Comparison of ENCODE assay signal across 20 cellular contexts in the genomic region with DNA sequence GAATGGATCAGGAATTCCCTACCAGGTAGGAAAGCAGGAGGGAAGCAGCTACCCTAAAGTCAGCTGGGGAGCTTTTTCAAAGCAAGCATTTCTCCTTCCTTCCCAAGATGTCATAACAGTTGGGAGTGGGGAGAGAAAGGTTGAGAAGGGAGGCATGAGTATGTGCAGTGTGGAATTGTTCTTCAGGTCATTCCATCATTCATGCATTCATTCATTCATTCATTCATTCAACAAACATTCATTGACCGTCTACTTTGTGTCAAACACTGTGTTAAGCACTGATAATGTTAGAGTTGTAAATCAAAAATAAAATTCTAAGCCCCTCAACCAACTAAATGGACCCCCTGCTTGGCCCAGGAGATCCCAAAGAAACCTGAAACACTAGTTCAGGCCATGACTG. TPM values are rescaled to one million over a fixed set of nuclear protein-coding genes. Genes with fewer than 3 reads are reported as not detected.
A peak's percentile ranks its signal among the peaks of the same experiment; 100 is the strongest.
DNase-seq lines count a peak whose midpoint lies in the region; ATAC-seq, FAIRE-seq and TF ChIP-seq lines count a peak whose summit lies in the region.
"Had no signal": no experiment of that assay in that cellular context is flagged by ENCODE, and none has a peak within 500 bp of the region (broad histone marks: within the 10 kb centered on the region; RNA-seq: fewer than 3 reads in every experiment).

No MANE protein-coding gene starts in this region.

- intact Hi-C loops in HepG2 (cut with micrococcal nuclease; ENCODE audit: unreplicated experiment), result loop anchor here (5.0 kb wide), 1 partner anchor 60 kb away; no protein-coding TSS in a partner anchor
- intact Hi-C loops in right lobe of liver (cut with DNase I), result no loop called here
- intact Hi-C loops in K562 (cut with micrococcal nuclease), result loop anchor here (2.0 kb wide), 1 partner anchor 53 kb away; no protein-coding TSS in a partner anchor

- H4K20me1 ChIP-seq in HepG2 (ENCODE audit: insufficient read depth, low read length) (no peaks in the 10 kb centered on the region), K562 (replicated peaks; ENCODE audit: control insufficient read depth, insufficient read depth, low read length) (no peaks in the 10 kb centered on the region), GM23248 (ENCODE audit: insufficient read depth) (no peaks in the 10 kb centered on the region)
- H4K20me1 ChIP-seq: BLaER1 had no signal

- H3K9ac ChIP-seq in HepG2 (ENCODE audit: insufficient read depth, low read depth, low read length) (no peak overlapping the region), K562 (ENCODE audit: insufficient read depth in 1 of 2, low read depth in 2 of 2, low read length in 2 of 2) (no peak overlapping the region), GM23248 (no peak overlapping the region)
- H3K9ac ChIP-seq: BLaER1 had no signal

- POLR2A ChIA-PET in HepG2 (lab: Yijun Ruan, JAX) (no interaction called here), K562 (lab: Yijun Ruan, JAX) (interaction anchor here (0.5 to 1.2 kb wide), 2 partner anchors 16 to 219 kb away, joined by 3 read pairs; no protein-coding TSS in a partner anchor)

- no peak overlapping the region for H3K27ac ChIP-seq in HepG2 (ENCODE audit: extremely low read length, insufficient read depth, low read length)
- H3K27ac ChIP-seq in right lobe of liver, result no peak overlapping the region
- no peak overlapping the region for H3K27ac ChIP-seq in K562 (ENCODE audit: extremely low read depth, low read depth, low read length)
- peak overlapping the region; percentile 60 for H3K27ac ChIP-seq in mesodermal cell (ENCODE audit: low read depth, low read length, severe bottlenecking)
- H3K27ac ChIP-seq in GM23248, result no peak overlapping the region
- H3K27ac ChIP-seq: 22Rv1, BLaER1, C4-2B had no signal

- no peaks in the 10 kb centered on the region for H3K9me1 ChIP-seq in K562 (ENCODE audit: control insufficient read depth, insufficient read depth, low read length)

- H3K4me3 ChIP-seq in HepG2 (replicated peaks in 1 of 3; ENCODE audit: insufficient read depth in 1 of 3, low read depth in 2 of 3, low read length in 3 of 3), result no peak overlapping the region
- H3K4me3 ChIP-seq in right lobe of liver, result no peak overlapping the region
- H3K4me3 ChIP-seq in K562, result no peak overlapping the region
- no peak overlapping the region for H3K4me3 ChIP-seq in mesodermal cell (ENCODE audit: extremely low read depth, insufficient read depth, low read length, poor library complexity, severe bottlenecking)
- no peak overlapping the region for H3K4me3 ChIP-seq in GM23248
- H3K4me3 ChIP-seq: BLaER1, GM12878, HAP-1 had no signal

- peaks cover 43% of the 10 kb centered on the region for H3K4me1 ChIP-seq in HepG2 (ENCODE audit: insufficient read depth, low read length)
- H3K4me1 ChIP-seq in right lobe of liver, result peaks cover 0 to 5% (median 0%) of the 10 kb centered on the region in 4 donors
- H3K4me1 ChIP-seq in K562 (replicated peaks in 1 of 2; ENCODE audit: control insufficient read depth in 2 of 2, insufficient read depth in 2 of 2, low read length in 2 of 2), result peaks cover 0 to 18% of the 10 kb centered on the region in 2 experiments; a peak in 3 of 5 replicates
- H3K4me1 ChIP-seq in mesodermal cell (ENCODE audit: control insufficient read depth, insufficient read depth, low read length, poor library complexity, severe bottlenecking), result peaks cover 23% of the 10 kb centered on the region
- H3K4me1 ChIP-seq in GM23248 (ENCODE audit: insufficient read depth), result peaks cover 13% of the 10 kb centered on the region
- H3K4me1 ChIP-seq: BLaER1 had no signal

- TF ChIP-seq POLR2A in HepG2 (IDR thresholded peaks at IDR 0.05; ENCODE audit: insufficient read depth in 1 of 2, low read depth in 2 of 2, low read length in 2 of 2) (no peak), right lobe of liver (IDR thresholded peaks at IDR 0.05) (no peak), K562 (conservative IDR thresholded peaks at IDR 0.05) (no peak)

- H3K9me3 ChIP-seq in HepG2 (ENCODE audit: low read length) (no peaks in the 10 kb centered on the region), right lobe of liver (no peaks in the 10 kb centered on the region), K562 (replicated peaks; ENCODE audit: control insufficient read depth, insufficient read depth, low read depth, low read length) (no peaks in the 10 kb centered on the region), mesodermal cell (ENCODE audit: control insufficient read depth, low read length) (peaks cover 5% of the 10 kb centered on the region), GM23248 (ENCODE audit: low read depth) (no peaks in the 10 kb centered on the region)
- H3K9me3 ChIP-seq: BLaER1, HAP-1 had no signal

- in situ Hi-C loops in HepG2 (cut with HindIII; ENCODE audit: extremely low pct_ligation_motif_present, low pct_unique_long_range_greater_than_20kb), result loop anchor here (25.0 kb wide), 2 partner anchors 610 to 860 kb away; no protein-coding TSS in a partner anchor
- in situ Hi-C loops in K562 (cut with MboI), result loop anchor here (5.0 kb wide), 1 partner anchor 220 kb away; the partner anchor contains the start of gene MAN1A1
- in situ Hi-C loops in GM23248 (cut with MboI), result no loop called here

- 81% methylated on average over 1 of the region's 1 CpG for WGBS in HepG2 (ENCODE audit: low lambda C conversion rate)
- 87% methylated on average over 1 of the region's 1 CpG for WGBS in right lobe of liver (ENCODE audit: insufficient coverage, low coverage, low lambda C conversion rate, missing lambda C conversion rate)
- 58% methylated on average over 1 of the region's 1 CpG for WGBS in K562 (ENCODE audit: insufficient coverage, low coverage, missing lambda C conversion rate)
- no CpG with 5 or more reads among the region's 1 CpG for WGBS in mesodermal cell (ENCODE audit: insufficient coverage in 2 of 2), 2 experiments
- WGBS in GM23248 (ENCODE audit: low coverage in 1 of 2, low lambda C conversion rate in 2 of 2, missing lambda C conversion rate in 2 of 2), 2 experiments, result 91 to 100% methylated on average over 1 of the region's 1 CpG

- no peaks in the 10 kb centered on the region for H3F3A ChIP-seq in GM23248 (ENCODE audit: insufficient read depth)

- no peak for TF ChIP-seq CTCF in HepG2 (CRISPR knock-in tag; IDR thresholded peaks at IDR 0.05)
- TF ChIP-seq CTCF in right lobe of liver (IDR thresholded peaks at IDR 0.05), result no peak
- TF ChIP-seq CTCF in K562 (IDR thresholded peaks at IDR 0.05 in 2 of 3, conservative IDR thresholded peaks at IDR 0.05 in 1 of 3; ENCODE audit: insufficient read depth in 2 of 3, low read depth in 1 of 3, low read length in 3 of 3), result no peak

- H3K36me3 ChIP-seq in HepG2 (replicated peaks in 1 of 2; ENCODE audit: control insufficient read depth in 1 of 2, insufficient read depth in 2 of 2, low read length in 2 of 2) (no peaks in the 10 kb centered on the region), right lobe of liver (no peaks in the 10 kb centered on the region), K562 (ENCODE audit: control insufficient read depth, insufficient read depth, low read length) (no peaks in the 10 kb centered on the region), mesodermal cell (ENCODE audit: control insufficient read depth, insufficient read depth, low read length) (no peaks in the 10 kb centered on the region), GM23248 (ENCODE audit: low read depth) (no peaks in the 10 kb centered on the region)
- H3K36me3 ChIP-seq: BLaER1, HAP-1 had no signal

- H3K4me2 ChIP-seq in HepG2 (ENCODE audit: low read depth, low read length) (no peak overlapping the region), K562 (ENCODE audit: insufficient read depth, low read length) (no peak overlapping the region), GM23248 (ENCODE audit: unreplicated experiment) (no peak overlapping the region)
- H3K4me2 ChIP-seq: BLaER1 had no signal

- FAIRE-seq in HepG2 (lab: Jason Lieb, UNC) (no peak), K562 (lab: Jason Lieb, UNC) (no peak)
- FAIRE-seq: A204.1, GM12878, GM18507, H54 had no signal

- no peaks in the 10 kb centered on the region for H3K9me2 ChIP-seq in GM23248 (ENCODE audit: insufficient read depth)

- TF ChIP-seq EP300 in HepG2 (IDR thresholded peaks at IDR 0.05; ENCODE audit: low read depth in 2 of 2, low read length in 2 of 2) (no peak), HepG2 (CRISPR knock-in tag; IDR thresholded peaks at IDR 0.05; ENCODE audit: borderline replicate concordance) (no peak), K562 (IDR thresholded peaks at IDR 0.05; ENCODE audit: low read length) (no peak)

- H3K27me3 ChIP-seq in HepG2 (ENCODE audit: control insufficient read depth in 1 of 2, insufficient read depth in 2 of 2, low read length in 2 of 2) (no peaks in the 10 kb centered on the region), right lobe of liver (no peaks in the 10 kb centered on the region), K562 (ENCODE audit: control insufficient read depth in 2 of 2, insufficient read depth in 2 of 2, low read length in 2 of 2) (no peaks in the 10 kb centered on the region), GM23248 (replicated peaks; ENCODE audit: insufficient read depth) (no peaks in the 10 kb centered on the region)
- H3K27me3 ChIP-seq: BLaER1 had no signal

- H2AFZ ChIP-seq in HepG2 (ENCODE audit: low read length) (no peak overlapping the region), K562 (ENCODE audit: low read depth, low read length) (peak overlapping the region; percentile 63; the same call in 1 of the 2 replicates), GM23248 (no peak overlapping the region)

- CTCF ChIA-PET in HepG2 (lab: Yijun Ruan, JAX; ENCODE audit: low intra/inter-chr PET ratio, low total read pairs) (no interaction called here), K562 (lab: Yijun Ruan, JAX; ENCODE audit: low intra/inter-chr PET ratio) (no interaction called here)

- DNase-seq in HepG2 (ENCODE audit: low spot score) (no peak), right lobe of liver (no peak), K562 (ENCODE audit: extremely low read depth in 1 of 4, low spot score in 3 of 4) (no peak), GM23248 (no peak), LoVo (ENCODE audit: low spot score) (no peak)
- DNase-seq: CD4-positive, CD25-positive, alpha-beta regulatory T cell; CD8-positive, alpha-beta T cell; DMS79; EL; GDM1 had no signal

- TF ChIP-seq RAD21 in HepG2 (CRISPR knock-in tag; IDR thresholded peaks at IDR 0.05) (no peak), K562 (CRISPR knock-in tag; conservative IDR thresholded peaks at IDR 0.05 in 1 of 2, IDR thresholded peaks at IDR 0.05 in 1 of 2) (no peak)

- BruUV-seq in HepG2 (replicated peaks; lab: Mats Ljungman, UMichigan), result no TSS peak
- BruUV-seq in K562 (replicated peaks; lab: Mats Ljungman, UMichigan), result no TSS peak

- H3K79me2 ChIP-seq in HepG2 (ENCODE audit: insufficient read depth, low read length) (no peaks in the 10 kb centered on the region), K562 (ENCODE audit: control insufficient read depth, insufficient read depth, low read length) (no peaks in the 10 kb centered on the region), GM23248 (ENCODE audit: insufficient read depth) (no peaks in the 10 kb centered on the region)

- ATAC-seq in HepG2 (no peak), right lobe of liver (no peak), K562 (no peak), GM18861 (IDR thresholded peaks at IDR 0.05; ENCODE audit: unreplicated experiment) (no peak)
- ATAC-seq: CD8-positive, alpha-beta T cell; GM12878 had no signal

RNA-seq across cellular contexts. Expression of gene FAM184A, which starts 49.2 kb away (rescaled TPM):
- total RNA-seq in HepG2 (2016; rRNA removed; fragmentation: Illumina TruSeq; extraction: Trizol) (16.0 and 18.0 TPM in 2 replicates), right lobe of liver (1 to 10 TPM; 2.5 to 5.0 (median 3.2) TPM), K562 (2014; rRNA removed) (7.8 and 8.4 TPM in 2 replicates), K562 (2014; rRNA removed; fragmentation: Illumina TruSeq; extraction: Trizol) (16.8 and 18.7 TPM in 2 replicates), K562 (2015; rRNA removed; fragmentation: Illumina TruSeq; extraction: Trizol) (15.1 and 15.7 TPM in 2 replicates), K562 (2021) (9.5 and 13.6 TPM in 2 replicates)
- 4.4 and 5.4 TPM in 2 replicates for total RNA-seq in HepG2 (2016; cell fraction: cytosol; rRNA removed; fragmentation: Illumina TruSeq; extraction: Trizol; ENCODE audit: low read depth)
- total RNA-seq in HepG2 (2016; cell fraction: insoluble cytoplasmic fraction; rRNA removed; fragmentation: Illumina TruSeq; extraction: Trizol), result 16.1 and 16.7 TPM in 2 replicates
- total RNA-seq in HepG2 (2016; cell fraction: membrane; rRNA removed; fragmentation: Illumina TruSeq; extraction: Trizol), result 7.8 and 11.8 TPM in 2 replicates
- 29.6 and 31.1 TPM in 2 replicates for total RNA-seq in HepG2 (2016; cell fraction: nucleus; rRNA removed; fragmentation: Illumina TruSeq; extraction: Trizol)
- polyA plus RNA-seq in HepG2 (2011; rRNA removed) (6.5 and 7.0 TPM in 2 replicates), K562 (2011; rRNA removed) (10.7 and 13.1 TPM in 2 replicates), K562 (2014; fragmentation: Illumina TruSeq; extraction: Trizol) (11.2 and 15.1 TPM in 2 replicates), K562 (2014; fragmentation: Nextera tagmentation; extraction: Ambion mirVana) (1 to 10 TPM; 6.4 to 9.3 TPM), K562 (2014; rRNA removed) (9.9 and 10.1 TPM in 2 replicates), GM23248 (2016; fragmentation: Nextera tagmentation; extraction: Ambion mirVana) (0.25 TPM in 1 of 2 replicates, not detected in the other)
- 2.1 and 3.1 TPM in 2 replicates for polyA plus RNA-seq in HepG2 (2011; cell fraction: cytosol; rRNA removed)
- polyA plus RNA-seq in HepG2 (2011; cell fraction: nucleus; rRNA removed), result 4.9 and 7.2 TPM in 2 replicates
- 6.3 and 6.4 TPM in 2 replicates for polyA plus RNA-seq in HepG2 (2012)
- 2.1 and 2.3 TPM in 2 replicates for polyA plus RNA-seq in HepG2 (2016; cell fraction: cytosol; fragmentation: Illumina TruSeq; extraction: Trizol; ENCODE audit: low read depth)
- polyA plus RNA-seq in HepG2 (2016; cell fraction: insoluble cytoplasmic fraction; fragmentation: Illumina TruSeq; extraction: Trizol; ENCODE audit: low read depth), result 14.2 and 15.0 TPM in 2 replicates
- 4.0 and 5.0 TPM in 2 replicates for polyA plus RNA-seq in HepG2 (2016; cell fraction: membrane; fragmentation: Illumina TruSeq; extraction: Trizol; ENCODE audit: low read depth)
- polyA plus RNA-seq in HepG2 (2016; cell fraction: nucleus; fragmentation: Illumina TruSeq; extraction: Trizol; ENCODE audit: insufficient read depth, low read depth), result 23.3 and 27.1 TPM in 2 replicates
- polyA minus RNA-seq in HepG2 (2011; rRNA and poly(A)+ RNA removed; ENCODE audit: low replicate concordance), result 1.5 TPM in 1 of 2 replicates, not detected in the other
- polyA minus RNA-seq in HepG2 (2011; cell fraction: cytosol; rRNA and poly(A)+ RNA removed), result 2.9 and 3.9 TPM in 2 replicates
- polyA minus RNA-seq in HepG2 (2011; cell fraction: nucleus; rRNA and poly(A)+ RNA removed), result 17.5 and 24.4 TPM in 2 replicates
- total RNA-seq in K562 (2011; cell fraction: chromatin; rRNA removed; ENCODE audit: low replicate concordance), result 4.1 and 23.9 TPM in 2 replicates
- total RNA-seq in K562 (2011; cell fraction: nucleolus; rRNA removed), result 2.7 and 4.9 TPM in 2 replicates
- total RNA-seq in K562 (2011; cell fraction: nucleoplasm; rRNA removed), result 8.4 and 13.0 TPM in 2 replicates
- 1.9 and 4.1 TPM in 2 replicates for polyA plus RNA-seq in K562 (2011; cell fraction: cytosol; rRNA removed)
- 13.8 and 14.7 TPM in 2 replicates for polyA plus RNA-seq in K562 (2011; cell fraction: nucleus; rRNA removed)
- polyA plus RNA-seq in K562 (2012), result 6.3 and 8.8 TPM in 2 replicates
- 10.7 and 12.1 TPM in 2 replicates for polyA minus RNA-seq in K562 (2011; rRNA and poly(A)+ RNA removed)
- polyA minus RNA-seq in K562 (2011; cell fraction: cytosol; rRNA and poly(A)+ RNA removed), result 3.3 and 6.6 TPM in 2 replicates
- polyA minus RNA-seq in K562 (2011; cell fraction: nucleus; rRNA and poly(A)+ RNA removed), result 13.3 and 16.1 TPM in 2 replicates
- polyA plus RNA-seq in mesodermal cell (2013, experiment 1 of 2), result 7.2 TPM
- polyA plus RNA-seq in mesodermal cell (2013, experiment 2 of 2), result 4.2 TPM
- total RNA-seq in GM23248 (2014; rRNA removed; shearing (Covaris generic)), result not detected in 2 replicates
- total RNA-seq: GM12878 had no signal

Comparison
In these comparisons a context has a peak if more than half of its experiments do, and no peak if none do; other contexts are left out.
1. intact Hi-C loops: an anchor here in HepG2 (5.0 kb wide) and K562 (2.0 kb wide); none called in right lobe of liver.
2. Of the 241 proteins assayed by ChIP-seq in both HepG2 and K562: peak only in HepG2: none; only in K562: none; in both: ZNF24; in neither: 240.